8 cellular contexts compared by ENCODE assay signal in the genomic region with DNA sequence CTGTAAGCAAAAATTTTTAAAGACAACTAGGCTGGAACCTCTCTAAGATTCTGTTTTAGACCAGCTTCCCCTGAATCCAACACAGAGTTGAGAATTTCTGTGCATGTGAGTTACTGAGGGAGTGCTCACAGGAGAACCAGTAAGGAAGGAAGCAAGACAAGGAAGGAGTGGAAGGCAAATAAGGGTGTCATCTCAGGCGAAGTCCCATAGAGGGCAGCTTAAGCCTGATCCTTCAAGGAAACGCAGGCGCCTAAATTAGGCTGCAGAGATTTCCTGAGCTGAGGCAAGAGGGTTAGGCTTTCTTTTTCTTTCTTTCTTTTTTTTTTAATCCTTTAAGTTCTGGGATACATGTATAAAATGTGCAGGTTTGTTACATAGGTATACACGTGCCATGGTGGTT. TPM values are rescaled to one million over a fixed set of nuclear protein-coding genes. Genes with fewer than 3 reads are reported as not detected.
DNase-seq lines count a peak whose midpoint lies in the region; ATAC-seq and TF ChIP-seq lines count a peak whose summit lies in the region.

No MANE protein-coding gene starts in this region.

- no peaks in the 10 kb centered on the region for H3K9me3 ChIP-seq in MG63
- H3K9me3 ChIP-seq in stomach, result no peaks in the 10 kb centered on the region

- peak; percentile 64 for DNase-seq in Daoy (ENCODE audit: low read depth)
- DNase-seq in MG63, result peak; percentile 13
- peak; percentile 53 for DNase-seq in ecto neural progenitor cell (ENCODE audit: low spot score)
- peak; percentile 23 for DNase-seq in mucosa of gallbladder (ENCODE audit: low spot score)
- no peak for DNase-seq in NK-92 treated with Interleukin-12 subunit alpha and Interleukin-12 subunit beta, amount 100 ng/mL, for 24 hours (lab: John Stamatoyannopoulos, UW)
- DNase-seq in stomach, result no peak
- DNase-seq in stimulated activated CD4-positive, alpha-beta T cell treated with anti-CD3 and anti-CD28 coated beads, Interleukin-15, amount 100 ng/mL, for 24 hours, result no peak

- H3K4me1 ChIP-seq in stomach, result no peaks in the 10 kb centered on the region

- H3K36me3 ChIP-seq in MG63 (no peaks in the 10 kb centered on the region), stomach (no peaks in the 10 kb centered on the region)

- no peak overlapping the region for H3K27ac ChIP-seq in stomach

- TF ChIP-seq POLR2A in stomach (IDR thresholded peaks at IDR 0.05), result no peak

- TF ChIP-seq CTCF in stomach (IDR thresholded peaks at IDR 0.05), result no peak

- H3K4me3 ChIP-seq in MG63 (no peak overlapping the region), stomach (no peak overlapping the region)

- intact Hi-C loops in stomach (cut with DNase I; ENCODE audit: low total_unique reads), result no loop called here

- no peak for TF ChIP-seq EP300 in stomach (IDR thresholded peaks at IDR 0.05)

- WGBS in stomach, 5 donors, result 16 to 21% (median 17%) methylated on average over 4 of the region's 4 CpGs

- H3K27me3 ChIP-seq in MG63, result peaks cover 10% of the 10 kb centered on the region
- no peaks in the 10 kb centered on the region for H3K27me3 ChIP-seq in stomach

- ATAC-seq in HG03469 (IDR thresholded peaks at IDR 0.05; ENCODE audit: unreplicated experiment), result no peak

RNA-seq across cellular contexts. Expression of a gene that starts 36.2 kb away (rescaled TPM):
- 0.21 and 0.63 TPM in 2 replicates for total RNA-seq in Daoy (2014; rRNA removed; shearing (Covaris generic))
- not detected in 2 replicates for total RNA-seq in MG63 (2014; rRNA removed; shearing (Covaris generic); ENCODE audit: low replicate concordance)
- total RNA-seq in mucosa of gallbladder (0.12 TPM), stomach (1 to 10 TPM in 1 of 5 donors, not detected in 4; 7.0 TPM)
- polyA plus RNA-seq in stomach, result not detected

Comparison
In these comparisons a context has a peak if more than half of its experiments do, and no peak if none do; other contexts are left out.
1. DNase-seq: peak in Daoy (single experiment), MG63 (single experiment), ecto neural progenitor cell (single experiment) and mucosa of gallbladder (single experiment); none in NK-92 treated with Interleukin-12 subunit alpha and Interleukin-12 subunit beta, amount 100 ng/mL, for 24 hours (single experiment), stomach (single experiment) and stimulated activated CD4-positive, alpha-beta T cell treated with anti-CD3 and anti-CD28 coated beads, Interleukin-15, amount 100 ng/mL, for 24 hours (single experiment).